In genomic region chr2:149536649-149537048, GRCh38 we compare ENCODE assay signal across 24 cellular contexts.
"Had no signal": no experiment of that assay in that cellular context is flagged by ENCODE, and none has a peak within 500 bp of the region (broad histone marks: within the 10 kb centered on the region; RNA-seq: fewer than 3 reads in every experiment).

No MANE protein-coding gene starts in this region.

- H3K27ac Mint-ChIP-seq: activated naive CD4-positive, alpha-beta T cell treated with anti-CD3 and anti-CD28 coated beads, Interleukin-2, amount 50 U/mL, for 72 hours; activated T-helper 17 cell treated with anti-CD3 and anti-CD28 coated beads, Interleukin-2, amount 50 U/mL, for 72 hours; immature natural killer cell; natural killer cell treated with Interleukin-12 subunit alpha and Interleukin-12 subunit beta and Interleukin-15 and Interleukin-18, amount 100 ng/mL, for 72 hours had no signal

- ATAC-seq: pancreas, psoas muscle, upper lobe of right lung had no signal

- H3K4me2 ChIP-seq: hepatocyte had no signal

- H3K27ac ChIP-seq: colonic mucosa, dorsolateral prefrontal cortex, esophagus muscularis mucosa, hepatocyte, left ventricle myocardium inferior, pancreas, psoas muscle, right atrium auricular region, SK-N-MC, thyroid gland, upper lobe of right lung had no signal

- DNase-seq: activated CD4-positive, CD25-positive, alpha-beta regulatory T cell; activated T-cell treated with anti-CD3 and anti-CD28 coated beads, Interleukin-2, amount 50 U/mL, for 1 hour; amygdala; colonic mucosa; dorsolateral prefrontal cortex; effector memory CD8-positive, alpha-beta T cell; glutamatergic neuron; immature natural killer cell; left ventricle myocardium inferior; midbrain; pancreas; psoas muscle; stimulated activated CD4-positive, alpha-beta T cell treated with anti-CD3 and anti-CD28 coated beads, Interleukin-4, amount 100 ng/mL, for 24 hours; stimulated activated naive CD8-positive, alpha-beta T cell treated with anti-CD3 and anti-CD28 coated beads, Interleukin-15, Interleukin-2, amounts not matched to agents 100 U/mL and 50 U/mL, for 24 hours; substantia nigra; thyroid gland; upper lobe of right lung had no signal

- H3K9me3 Mint-ChIP-seq: activated T-helper 17 cell treated with anti-CD3 and anti-CD28 coated beads, Interleukin-2, amount 50 U/mL, for 72 hours; effector memory CD8-positive, alpha-beta T cell; immature natural killer cell; natural killer cell treated with Interleukin-12 subunit alpha and Interleukin-12 subunit beta and Interleukin-15 and Interleukin-18, amount 100 ng/mL, for 72 hours had no signal

- H2AFZ ChIP-seq: hepatocyte had no signal

- H3K36me3 ChIP-seq: colonic mucosa, esophagus muscularis mucosa, left ventricle myocardium inferior, pancreas, right atrium auricular region, thyroid gland, upper lobe of right lung had no signal

- H3K79me2 ChIP-seq: hepatocyte had no signal

- H3K36me3 Mint-ChIP-seq: activated naive CD4-positive, alpha-beta T cell treated with anti-CD3 and anti-CD28 coated beads, Interleukin-2, amount 50 U/mL, for 72 hours; immature natural killer cell; natural killer cell treated with Interleukin-12 subunit alpha and Interleukin-12 subunit beta and Interleukin-15 and Interleukin-18, amount 100 ng/mL, for 72 hours had no signal

- H3K27me3 ChIP-seq: colonic mucosa, dorsolateral prefrontal cortex, esophagus muscularis mucosa, hepatocyte, pancreas, right atrium auricular region, thyroid gland, upper lobe of right lung had no signal

- H3K27me3 Mint-ChIP-seq: activated T-helper 17 cell treated with anti-CD3 and anti-CD28 coated beads, Interleukin-2, amount 50 U/mL, for 72 hours; effector memory CD8-positive, alpha-beta T cell had no signal

- H3K4me3 Mint-ChIP-seq: activated T-helper 17 cell treated with anti-CD3 and anti-CD28 coated beads, Interleukin-2, amount 50 U/mL, for 72 hours; effector memory CD8-positive, alpha-beta T cell; immature natural killer cell; natural killer cell treated with Interleukin-12 subunit alpha and Interleukin-12 subunit beta and Interleukin-15 and Interleukin-18, amount 100 ng/mL, for 72 hours had no signal

- H3K9me3 ChIP-seq: colonic mucosa, esophagus muscularis mucosa, left ventricle myocardium inferior, pancreas, psoas muscle, right atrium auricular region, thyroid gland, upper lobe of right lung had no signal

- H3K4me1 ChIP-seq: colonic mucosa, esophagus muscularis mucosa, left ventricle myocardium inferior, pancreas, psoas muscle, right atrium auricular region, thyroid gland, upper lobe of right lung had no signal

- H3K4me3 ChIP-seq: colonic mucosa, dorsolateral prefrontal cortex, esophagus muscularis mucosa, hepatocyte, left ventricle myocardium inferior, pancreas, psoas muscle, right atrium auricular region, SK-N-MC, thyroid gland, upper lobe of right lung had no signal
